8 cellular contexts compared by ENCODE assay signal in genomic region chr11:67022341-67022933, GRCh38. TPM values are rescaled to one million over a fixed set of nuclear protein-coding genes. Genes with fewer than 3 reads are reported as not detected.
DNase-seq lines count a peak whose midpoint lies in the region; ATAC-seq and TF ChIP-seq lines count a peak whose summit lies in the region.

No MANE protein-coding gene starts in this region.

- H3K27me3 ChIP-seq in GM23338 (ENCODE audit: insufficient read depth) (peaks cover 35% of the 10 kb centered on the region), fibroblast of lung (ENCODE audit: control insufficient read depth, insufficient read depth, low read length) (peaks cover 13% of the 10 kb centered on the region), parathyroid adenoma (ENCODE audit: control insufficient read depth, insufficient read depth, low read length) (no peaks in the 10 kb centered on the region)

- H3K4me1 Mint-ChIP-seq in GM23338, result peaks cover 14% of the 10 kb centered on the region

- H3K4me2 ChIP-seq in GM23338 (peak overlapping the region; percentile 84), fibroblast of lung (ENCODE audit: extremely low read depth, insufficient read depth, low read length) (peak overlapping the region; percentile 73), parathyroid adenoma (ENCODE audit: low read length) (peak overlapping the region; percentile 53)

- H3K4me3 ChIP-seq in GM23338, result peak overlapping the region; percentile 57
- H3K4me3 ChIP-seq in fibroblast of lung (replicated peaks in 1 of 4; ENCODE audit: control extremely low read depth in 1 of 4, insufficient read depth in 1 of 4, low read depth in 3 of 4, low read length in 4 of 4), result peak overlapping the region in 1 of 4 experiments; percentile 34
- H3K4me3 ChIP-seq in parathyroid adenoma (ENCODE audit: low read depth, low read length), result peak overlapping the region; percentile 42

- peak overlapping the region; percentile 66 for H3K4me3 Mint-ChIP-seq in GM23338

- H3K79me2 ChIP-seq in GM23338 (replicated peaks; ENCODE audit: insufficient read depth) (no peaks in the 10 kb centered on the region), fibroblast of lung (ENCODE audit: control insufficient read depth, insufficient read depth, low read length) (no peaks in the 10 kb centered on the region), parathyroid adenoma (peaks cover 13% of the 10 kb centered on the region)

- TF ChIP-seq CTCF in GM23338 (conservative IDR thresholded peaks at IDR 0.05; ENCODE audit: low read depth in 2 of 2) (no peak), fibroblast of lung (conservative IDR thresholded peaks at IDR 0.05 in 1 of 2, IDR thresholded peaks at IDR 0.05 in 1 of 2; ENCODE audit: low read depth in 1 of 2, low read length in 2 of 2) (no peak), parathyroid adenoma (IDR thresholded peaks at IDR 0.05) (no peak)

- no peaks in the 10 kb centered on the region for H4K20me1 ChIP-seq in GM23338 (replicated peaks; ENCODE audit: insufficient read depth)
- no peaks in the 10 kb centered on the region for H4K20me1 ChIP-seq in fibroblast of lung (ENCODE audit: control insufficient read depth, extremely low read depth, insufficient read depth, low read length)

- no peaks in the 10 kb centered on the region; the same call in 1 of the 2 replicates for H3F3A ChIP-seq in GM23338 (replicated peaks; ENCODE audit: low read depth)

- H3K9me3 ChIP-seq in fibroblast of lung (ENCODE audit: control insufficient read depth, insufficient read depth, low read depth, low read length) (no peaks in the 10 kb centered on the region), parathyroid adenoma (ENCODE audit: control insufficient read depth, low read length) (no peaks in the 10 kb centered on the region)

- H3K27ac ChIP-seq in GM23338 (ENCODE audit: low read depth), result no peak overlapping the region
- H3K27ac ChIP-seq in fibroblast of lung (ENCODE audit: insufficient read depth, low read length), result no peak overlapping the region
- H3K27ac ChIP-seq in parathyroid adenoma, result peak overlapping the region; percentile 89

- H3K27ac Mint-ChIP-seq in GM23338, result no peak overlapping the region

- ATAC-seq in GM23338, result peak; percentile 3; the same call in 1 of the 3 replicates
- ATAC-seq in HG03175 (IDR thresholded peaks at IDR 0.05; ENCODE audit: unreplicated experiment), result no peak

- H3K36me3 Mint-ChIP-seq in GM23338 (ENCODE audit: low read depth), result peaks cover 6% of the 10 kb centered on the region; the same call in 1 of the 3 replicates

- H3K9ac ChIP-seq in fibroblast of lung (ENCODE audit: insufficient read depth, low read length) (no peak overlapping the region), parathyroid adenoma (no peak overlapping the region)

- H2AFZ ChIP-seq in GM23338 (peak overlapping the region; percentile 83; the same call in 1 of the 2 replicates), fibroblast of lung (ENCODE audit: low read length) (no peak overlapping the region), parathyroid adenoma (peak overlapping the region; percentile 64)

- DNase-seq in GM23338 (ENCODE audit: low spot score) (no peak), RKO (ENCODE audit: low spot score) (peak; percentile 38), fibroblast of lung (ENCODE audit: low read depth in 2 of 2) (peak; percentile 8 to 78), NCI-H2107 (lab: John Stamatoyannopoulos, UW) (no peak), NCI-H2107 treated with DMSO at 0.1 percent for 48 hours (lab: John Stamatoyannopoulos, UW; ENCODE audit: unreplicated experiment) (no peak), NCI-H446 treated with DMSO at 0.1 percent for 48 hours (lab: John Stamatoyannopoulos, UW) (no peak)

- peaks cover 15% of the 10 kb centered on the region for H3K9me3 Mint-ChIP-seq in GM23338

- no peaks in the 10 kb centered on the region for H3K36me3 ChIP-seq in GM23338 (ENCODE audit: insufficient read depth)
- H3K36me3 ChIP-seq in fibroblast of lung (ENCODE audit: control insufficient read depth, insufficient read depth, low read length), result no peaks in the 10 kb centered on the region
- H3K36me3 ChIP-seq in parathyroid adenoma (ENCODE audit: control insufficient read depth, insufficient read depth, low read length), result no peaks in the 10 kb centered on the region

- H3K27me3 Mint-ChIP-seq in GM23338 (ENCODE audit: insufficient read depth, low read depth, poor library complexity), result peaks cover 40% of the 10 kb centered on the region

- no peaks in the 10 kb centered on the region for H3K9me2 ChIP-seq in GM23338 (ENCODE audit: insufficient read depth)

- peaks cover 3% of the 10 kb centered on the region; the same call in 1 of the 2 replicates for H3K4me1 ChIP-seq in GM23338 (ENCODE audit: insufficient read depth)
- H3K4me1 ChIP-seq in fibroblast of lung (ENCODE audit: control insufficient read depth, extremely low read depth, insufficient read depth, low read length), result no peaks in the 10 kb centered on the region
- H3K4me1 ChIP-seq in parathyroid adenoma, result peaks cover 13% of the 10 kb centered on the region

TF ChIP-seq in GM23338, 12 proteins besides CTCF, POLR2A, EP300 and RAD21 (continues in another document):
- TF ChIP-seq ZNF114 (CRISPR knock-in tag; IDR thresholded peaks at IDR 0.05) (no peak), JUNB (IDR thresholded peaks at IDR 0.05; ENCODE audit: unreplicated experiment) (no peak), ZNF331 (CRISPR knock-in tag; IDR thresholded peaks at IDR 0.05; ENCODE audit: low read depth) (no peak)

RNA-seq across cellular contexts. Expression of gene SYT12, which starts 0.5 kb away (rescaled TPM):
- total RNA-seq in GM23338 (2014; rRNA removed; shearing (Covaris generic)), result 2.5 and 3.1 TPM in 2 replicates
- polyA plus RNA-seq in GM23338 (2016; fragmentation: Nextera tagmentation; extraction: Ambion mirVana) (0.92 TPM in 2 replicates), fibroblast of lung (0.07 TPM in 1 of 2 replicates, not detected in the other)
- total RNA-seq in fibroblast of lung, result under 0.01 and 0.26 TPM in 2 replicates
- 0.21 TPM in 1 of 2 replicates, not detected in the other for polyA plus RNA-seq in fibroblast of lung (2012)
- polyA minus RNA-seq in fibroblast of lung (ENCODE audit: low replicate concordance), result 0.12 and 0.15 TPM in 2 replicates

RNA-seq across cellular contexts. Expression of gene RHOD, which starts 34.2 kb away (rescaled TPM):
- total RNA-seq in GM23338 (2014; rRNA removed; shearing (Covaris generic)), result 16.2 and 16.7 TPM in 2 replicates
- polyA plus RNA-seq in GM23338 (2016; fragmentation: Nextera tagmentation; extraction: Ambion mirVana) (12.7 and 13.8 TPM in 2 replicates), fibroblast of lung (4.7 and 11.6 TPM in 2 replicates)
- total RNA-seq in fibroblast of lung, result 12.9 and 13.4 TPM in 2 replicates
- polyA plus RNA-seq in fibroblast of lung (2012), result 9.1 and 22.5 TPM in 2 replicates
- 14.6 and 25.9 TPM in 2 replicates for polyA minus RNA-seq in fibroblast of lung (ENCODE audit: low replicate concordance)

RNA-seq across cellular contexts. Expression of gene C11orf86, which starts 47.3 kb away (rescaled TPM):
- total RNA-seq in GM23338 (2014; rRNA removed; shearing (Covaris generic)), result 0.21 TPM in 1 of 2 replicates, not detected in the other
- polyA plus RNA-seq in GM23338 (2016; fragmentation: Nextera tagmentation; extraction: Ambion mirVana) (0.73 and 0.74 TPM in 2 replicates), fibroblast of lung (not detected in 2 replicates)
- total RNA-seq in fibroblast of lung, result not detected in 2 replicates
- polyA plus RNA-seq in fibroblast of lung (2012), result not detected in 2 replicates
- polyA minus RNA-seq in fibroblast of lung (ENCODE audit: low replicate concordance), result not detected in 2 replicates

Comparison
In these comparisons a context has a peak if more than half of its experiments do, and no peak if none do; other contexts are left out.
1. DNase-seq: peak in RKO (single experiment) and fibroblast of lung (2 of 2); none in GM23338 (single experiment), NCI-H2107 (single experiment), NCI-H2107 treated with DMSO at 0.1 percent for 48 hours (single experiment) and NCI-H446 treated with DMSO at 0.1 percent for 48 hours (single experiment).
2. Peak in every context shown above with its lines, with median percentiles within 50 percentile points of each other: H3K4me2 ChIP-seq.